19 cellular contexts compared by ENCODE assay signal in genomic region chr11:121486054-121486453, GRCh38.
"Had no signal": no experiment of that assay in that cellular context is flagged by ENCODE, and none has a peak within 500 bp of the region (broad histone marks: within the 10 kb centered on the region; RNA-seq: fewer than 3 reads in every experiment).

No MANE protein-coding gene starts in this region.

- DNase-seq: activated CD4-positive, alpha-beta T cell treated with anti-CD3 and anti-CD28 coated beads, Interleukin-2, amount 10 ng/mL, durations not matched to agents 7 days and 5 days; activated CD4-positive, CD25-positive, alpha-beta regulatory T cell; activated T-cell treated with anti-CD3 and anti-CD28 coated beads, Interleukin-2, amount 50 U/mL, for 4 hours; anterior cingulate cortex; brain microvascular endothelial cell; cerebellar nuclear complex; effector memory CD4-positive, alpha-beta T cell; heart right ventricle; left cardiac atrium; lower lobe of right lung; ovary; right lobe of liver; stimulated activated CD4-positive, alpha-beta T cell treated with anti-CD3 and anti-CD28 coated beads, Interleukin-4, amount 100 ng/mL, for 4 hours; stomach; T-helper 2 cell; testis; upper lobe of left lung had no signal

- H3K27ac ChIP-seq: brain microvascular endothelial cell, heart right ventricle, lower lobe of right lung, neural progenitor cell, ovary, right lobe of liver, stomach, testis, upper lobe of left lung had no signal

- H3K4me1 ChIP-seq: right lobe of liver, testis had no signal

- H3K4me3 ChIP-seq: heart right ventricle, lower lobe of right lung, neural progenitor cell, ovary, right lobe of liver, smooth muscle cell, stomach, testis, upper lobe of left lung had no signal

- H3K4me3 Mint-ChIP-seq: activated CD4-positive, alpha-beta T cell treated with anti-CD3 and anti-CD28 coated beads, Interleukin-2, amount 10 ng/mL, durations not matched to agents 7 days and 5 days; activated T-cell treated with anti-CD3 and anti-CD28 coated beads, Interleukin-2, amount 50 U/mL, for 4 hours; neural progenitor cell had no signal

- H3K27me3 ChIP-seq: brain microvascular endothelial cell, heart right ventricle, neural progenitor cell, ovary, right lobe of liver, stomach, testis, upper lobe of left lung had no signal

- H3K27me3 Mint-ChIP-seq: activated CD4-positive, alpha-beta T cell treated with anti-CD3 and anti-CD28 coated beads, Interleukin-2, amount 10 ng/mL, durations not matched to agents 7 days and 5 days had no signal

- ATAC-seq: activated T-cell treated with anti-CD3 and anti-CD28 coated beads, Interleukin-2, amount 50 U/mL, for 4 hours; heart right ventricle; left cardiac atrium; lower lobe of right lung; right lobe of liver had no signal

- H3K9me3 ChIP-seq: heart right ventricle, lower lobe of right lung, ovary, right lobe of liver, stomach, testis, upper lobe of left lung had no signal

- H3K9me3 Mint-ChIP-seq: activated CD4-positive, alpha-beta T cell treated with anti-CD3 and anti-CD28 coated beads, Interleukin-2, amount 10 ng/mL, durations not matched to agents 7 days and 5 days; activated T-cell treated with anti-CD3 and anti-CD28 coated beads, Interleukin-2, amount 50 U/mL, for 4 hours; neural progenitor cell had no signal

- H3K36me3 ChIP-seq: brain microvascular endothelial cell, neural progenitor cell, ovary had no signal

- H3K27ac Mint-ChIP-seq: activated CD4-positive, alpha-beta T cell treated with anti-CD3 and anti-CD28 coated beads, Interleukin-2, amount 10 ng/mL, durations not matched to agents 7 days and 5 days; neural progenitor cell had no signal
